ENCODE assay signal across 1 cellular context in the genomic region with DNA sequence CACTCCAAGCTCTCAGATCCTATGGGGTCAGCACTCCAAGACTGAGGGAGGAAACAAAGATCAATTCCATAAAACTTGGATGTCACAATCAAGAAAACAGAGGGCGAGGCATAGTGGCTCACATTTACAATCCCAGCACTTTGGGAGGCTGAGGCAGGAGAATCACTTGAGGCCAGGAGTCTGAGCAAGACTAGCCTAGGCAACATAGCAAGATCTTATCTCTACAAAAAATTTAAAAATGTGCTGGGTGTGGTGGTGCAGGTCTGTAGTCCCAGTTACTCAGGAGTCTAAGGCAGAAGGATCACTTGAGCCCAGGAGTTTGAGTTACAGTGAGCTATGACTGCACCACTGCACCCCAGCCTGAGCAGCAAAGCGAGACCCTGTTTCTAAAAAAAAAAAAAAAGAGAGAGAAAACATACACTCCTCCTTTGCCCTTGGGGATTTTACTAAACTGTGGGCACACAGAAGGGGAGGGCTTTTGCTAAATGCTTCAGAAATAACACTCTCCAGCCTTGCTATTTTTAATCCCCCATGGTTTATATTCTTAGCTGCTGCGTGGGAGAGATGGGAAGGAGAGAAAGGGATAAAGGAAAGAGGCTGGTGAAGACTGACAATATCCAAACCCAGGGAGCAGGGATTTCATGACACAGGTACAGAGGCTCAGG.
TF ChIP-seq lines count a peak whose summit lies in the region.

No MANE protein-coding gene starts in this region.

TF ChIP-seq in SK-N-SH treated with all-trans-retinoic acid at 6 μM for 48 hours, 23 proteins besides CTCF, POLR2A, EP300 and RAD21 (continued from another document):
- no peak for TF ChIP-seq TCF4 (CRISPR knock-in tag; IDR thresholded peaks at IDR 0.05; ENCODE audit: borderline replicate concordance)
- no peak for TF ChIP-seq PPARA (CRISPR knock-in tag; IDR thresholded peaks at IDR 0.05; ENCODE audit: borderline replicate concordance)
- no peak for TF ChIP-seq ZNF565 (CRISPR knock-in tag; conservative IDR thresholded peaks at IDR 0.05; ENCODE audit: low read depth)
- no peak for TF ChIP-seq ZNF70 (CRISPR knock-in tag; IDR thresholded peaks at IDR 0.05)
- no peak for TF ChIP-seq BACH2 (CRISPR knock-in tag; IDR thresholded peaks at IDR 0.05; ENCODE audit: borderline replicate concordance)
- TF ChIP-seq, protein P1, sequence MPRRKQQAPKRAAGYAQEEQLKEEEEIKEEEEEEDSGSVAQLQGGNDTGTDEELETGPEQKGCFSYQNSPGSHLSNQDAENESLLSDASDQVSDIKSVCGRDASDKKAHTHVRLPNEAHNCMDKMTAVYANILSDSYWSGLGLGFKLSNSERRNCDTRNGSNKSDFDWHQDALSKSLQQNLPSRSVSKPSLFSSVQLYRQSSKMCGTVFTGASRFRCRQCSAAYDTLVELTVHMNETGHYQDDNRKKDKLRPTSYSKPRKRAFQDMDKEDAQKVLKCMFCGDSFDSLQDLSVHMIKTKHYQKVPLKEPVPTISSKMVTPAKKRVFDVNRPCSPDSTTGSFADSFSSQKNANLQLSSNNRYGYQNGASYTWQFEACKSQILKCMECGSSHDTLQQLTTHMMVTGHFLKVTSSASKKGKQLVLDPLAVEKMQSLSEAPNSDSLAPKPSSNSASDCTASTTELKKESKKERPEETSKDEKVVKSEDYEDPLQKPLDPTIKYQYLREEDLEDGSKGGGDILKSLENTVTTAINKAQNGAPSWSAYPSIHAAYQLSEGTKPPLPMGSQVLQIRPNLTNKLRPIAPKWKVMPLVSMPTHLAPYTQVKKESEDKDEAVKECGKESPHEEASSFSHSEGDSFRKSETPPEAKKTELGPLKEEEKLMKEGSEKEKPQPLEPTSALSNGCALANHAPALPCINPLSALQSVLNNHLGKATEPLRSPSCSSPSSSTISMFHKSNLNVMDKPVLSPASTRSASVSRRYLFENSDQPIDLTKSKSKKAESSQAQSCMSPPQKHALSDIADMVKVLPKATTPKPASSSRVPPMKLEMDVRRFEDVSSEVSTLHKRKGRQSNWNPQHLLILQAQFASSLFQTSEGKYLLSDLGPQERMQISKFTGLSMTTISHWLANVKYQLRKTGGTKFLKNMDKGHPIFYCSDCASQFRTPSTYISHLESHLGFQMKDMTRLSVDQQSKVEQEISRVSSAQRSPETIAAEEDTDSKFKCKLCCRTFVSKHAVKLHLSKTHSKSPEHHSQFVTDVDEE (CRISPR knock-in tag; IDR thresholded peaks at IDR 0.05) = no peak
- TF ChIP-seq, protein P2, sequence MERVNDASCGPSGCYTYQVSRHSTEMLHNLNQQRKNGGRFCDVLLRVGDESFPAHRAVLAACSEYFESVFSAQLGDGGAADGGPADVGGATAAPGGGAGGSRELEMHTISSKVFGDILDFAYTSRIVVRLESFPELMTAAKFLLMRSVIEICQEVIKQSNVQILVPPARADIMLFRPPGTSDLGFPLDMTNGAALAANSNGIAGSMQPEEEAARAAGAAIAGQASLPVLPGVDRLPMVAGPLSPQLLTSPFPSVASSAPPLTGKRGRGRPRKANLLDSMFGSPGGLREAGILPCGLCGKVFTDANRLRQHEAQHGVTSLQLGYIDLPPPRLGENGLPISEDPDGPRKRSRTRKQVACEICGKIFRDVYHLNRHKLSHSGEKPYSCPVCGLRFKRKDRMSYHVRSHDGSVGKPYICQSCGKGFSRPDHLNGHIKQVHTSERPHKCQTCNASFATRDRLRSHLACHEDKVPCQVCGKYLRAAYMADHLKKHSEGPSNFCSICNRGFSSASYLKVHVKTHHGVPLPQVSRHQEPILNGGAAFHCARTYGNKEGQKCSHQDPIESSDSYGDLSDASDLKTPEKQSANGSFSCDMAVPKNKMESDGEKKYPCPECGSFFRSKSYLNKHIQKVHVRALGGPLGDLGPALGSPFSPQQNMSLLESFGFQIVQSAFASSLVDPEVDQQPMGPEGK (CRISPR knock-in tag; IDR thresholded peaks at IDR 0.05; ENCODE audit: borderline replicate concordance) = no peak
- TF ChIP-seq ZFP3 (CRISPR knock-in tag; IDR thresholded peaks at IDR 0.05) = no peak
- no peak for TF ChIP-seq ISL1 (CRISPR knock-in tag; IDR thresholded peaks at IDR 0.05)
- no peak for TF ChIP-seq GLIS3 (CRISPR knock-in tag; IDR thresholded peaks at IDR 0.05)
- TF ChIP-seq, protein P3, sequence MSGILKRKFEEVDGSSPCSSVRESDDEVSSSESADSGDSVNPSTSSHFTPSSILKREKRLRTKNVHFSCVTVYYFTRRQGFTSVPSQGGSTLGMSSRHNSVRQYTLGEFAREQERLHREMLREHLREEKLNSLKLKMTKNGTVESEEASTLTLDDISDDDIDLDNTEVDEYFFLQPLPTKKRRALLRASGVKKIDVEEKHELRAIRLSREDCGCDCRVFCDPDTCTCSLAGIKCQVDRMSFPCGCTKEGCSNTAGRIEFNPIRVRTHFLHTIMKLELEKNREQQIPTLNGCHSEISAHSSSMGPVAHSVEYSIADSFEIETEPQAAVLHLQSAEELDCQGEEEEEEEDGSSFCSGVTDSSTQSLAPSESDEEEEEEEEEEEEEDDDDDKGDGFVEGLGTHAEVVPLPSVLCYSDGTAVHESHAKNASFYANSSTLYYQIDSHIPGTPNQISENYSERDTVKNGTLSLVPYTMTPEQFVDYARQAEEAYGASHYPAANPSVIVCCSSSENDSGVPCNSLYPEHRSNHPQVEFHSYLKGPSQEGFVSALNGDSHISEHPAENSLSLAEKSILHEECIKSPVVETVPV (CRISPR knock-in tag; IDR thresholded peaks at IDR 0.05) = no peak
- no peak for TF ChIP-seq SNAI2 (CRISPR knock-in tag; IDR thresholded peaks at IDR 0.05)
- TF ChIP-seq OSR1 (CRISPR knock-in tag; IDR thresholded peaks at IDR 0.05) = no peak
- TF ChIP-seq ZNF8 (CRISPR knock-in tag; IDR thresholded peaks at IDR 0.05) = no peak
- no peak for TF ChIP-seq CSDC2 (CRISPR knock-in tag; IDR thresholded peaks at IDR 0.05)
- TF ChIP-seq, protein P4, sequence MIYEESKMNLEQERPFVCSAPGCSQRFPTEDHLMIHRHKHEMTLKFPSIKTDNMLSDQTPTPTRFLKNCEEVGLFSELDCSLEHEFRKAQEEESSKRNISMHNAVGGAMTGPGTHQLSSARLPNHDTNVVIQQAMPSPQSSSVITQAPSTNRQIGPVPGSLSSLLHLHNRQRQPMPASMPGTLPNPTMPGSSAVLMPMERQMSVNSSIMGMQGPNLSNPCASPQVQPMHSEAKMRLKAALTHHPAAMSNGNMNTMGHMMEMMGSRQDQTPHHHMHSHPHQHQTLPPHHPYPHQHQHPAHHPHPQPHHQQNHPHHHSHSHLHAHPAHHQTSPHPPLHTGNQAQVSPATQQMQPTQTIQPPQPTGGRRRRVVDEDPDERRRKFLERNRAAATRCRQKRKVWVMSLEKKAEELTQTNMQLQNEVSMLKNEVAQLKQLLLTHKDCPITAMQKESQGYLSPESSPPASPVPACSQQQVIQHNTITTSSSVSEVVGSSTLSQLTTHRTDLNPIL (CRISPR knock-in tag; IDR thresholded peaks at IDR 0.05; ENCODE audit: low read depth) = no peak
